ENCODE assay signal across 8 cellular contexts in genomic region chr11:66344550-66345315, GRCh38. TPM values are rescaled to one million over a fixed set of nuclear protein-coding genes. Genes with fewer than 3 reads are reported as not detected.
DNase-seq lines count a peak whose midpoint lies in the region; ATAC-seq and TF ChIP-seq lines count a peak whose summit lies in the region.

BRMS1 (minus strand) TSS chr11:66345104; CDS start chr11:66342234, 2,870 bp downstream.

- POLR2A ChIA-PET in BJ (lab: Charles Lee), result interaction anchor here (0.8 kb wide), 1 partner anchor 32 kb away, joined by 3 read pairs; no protein-coding TSS in a partner anchor
- POLR2A ChIA-PET in activated CD4-positive, alpha-beta T cell treated with anti-CD3 and anti-CD28 coated beads, Interleukin-2, amount 10 ng/mL, durations not matched to agents 7 days and 5 days (lab: Charles Lee), result no interaction called here

- TF ChIP-seq CTCF in BJ (IDR thresholded peaks at IDR 0.05; ENCODE audit: insufficient read depth, low read depth, low read length) (peak; percentile 33; the same call in 1 of the 2 replicates), coronary artery (IDR thresholded peaks at IDR 0.05) (no peak)

- peak; percentile 80 for DNase-seq in BJ (ENCODE audit: low read depth)
- DNase-seq in NCI-H69 (lab: John Stamatoyannopoulos, UW), result peak; percentile 98
- peak; percentile 99 for DNase-seq in activated CD4-positive, alpha-beta T cell treated with anti-CD3 and anti-CD28 coated beads, Interleukin-2, amount 10 ng/mL, durations not matched to agents 7 days and 5 days
- DNase-seq in coronary artery (ENCODE audit: low spot score), result peak; percentile 98
- peak; percentile 99 for DNase-seq in left kidney (ENCODE audit: low read depth, low spot score)
- DNase-seq in stimulated activated CD4-positive, alpha-beta T cell treated with anti-CD3 and anti-CD28 coated beads, Interleukin-1b, Interleukin-23, amount 100 ng/mL, for 48 hours, result peak; percentile 95

- H3K27ac Mint-ChIP-seq in activated CD4-positive, alpha-beta T cell treated with anti-CD3 and anti-CD28 coated beads, Interleukin-2, amount 10 ng/mL, durations not matched to agents 7 days and 5 days, result peak within 1 kb of the TSS; percentile 94

- ATAC-seq in GM19324 (IDR thresholded peaks at IDR 0.05; ENCODE audit: low FRiP score, unreplicated experiment) (peak; percentile 82), HG03469 (IDR thresholded peaks at IDR 0.05; ENCODE audit: unreplicated experiment) (peak; percentile 43)

- H3K4me1 Mint-ChIP-seq in activated CD4-positive, alpha-beta T cell treated with anti-CD3 and anti-CD28 coated beads, Interleukin-2, amount 10 ng/mL, durations not matched to agents 7 days and 5 days, result peaks cover 51% of the 10 kb centered on the region

- peaks cover 20% of the 10 kb centered on the region for H3K36me3 ChIP-seq in BJ (ENCODE audit: control insufficient read depth, insufficient read depth, low read length)

- no peaks in the 10 kb centered on the region for H3K27me3 ChIP-seq in BJ (ENCODE audit: control insufficient read depth, insufficient read depth, low read length)

- H3K4me3 ChIP-seq in BJ (ENCODE audit: low read depth, low read length) (peak within 1 kb of the TSS; percentile 98), coronary artery (peak within 1 kb of the TSS; percentile 100)

- no peaks in the 10 kb centered on the region for H3K9me3 Mint-ChIP-seq in activated CD4-positive, alpha-beta T cell treated with anti-CD3 and anti-CD28 coated beads, Interleukin-2, amount 10 ng/mL, durations not matched to agents 7 days and 5 days

- peak within 1 kb of the TSS; percentile 32 to 96 for H3K27ac ChIP-seq in coronary artery

- peaks cover 4% of the 10 kb centered on the region for H3K27me3 Mint-ChIP-seq in activated CD4-positive, alpha-beta T cell treated with anti-CD3 and anti-CD28 coated beads, Interleukin-2, amount 10 ng/mL, durations not matched to agents 7 days and 5 days

- CTCF ChIA-PET in BJ (lab: Yijun Ruan, JAX), result interaction anchor here (0.8 to 9.2 kb wide), 10 partner anchors 9 to 94 kb away, joined by 3 to 81 read pairs (median 4); partner anchors contain the start of genes MRPL11, RIN1 and TMEM151A
- CTCF ChIA-PET in activated CD4-positive, alpha-beta T cell treated with anti-CD3 and anti-CD28 coated beads, Interleukin-2, amount 10 ng/mL, durations not matched to agents 7 days and 5 days (lab: Charles Lee), result interaction anchor here (0.6 to 2.3 kb wide), 7 partner anchors 10 to 63 kb away, joined by 3 to 10 read pairs (median 5); partner anchors contain the start of gene RIN1

- H3K4me3 Mint-ChIP-seq in activated CD4-positive, alpha-beta T cell treated with anti-CD3 and anti-CD28 coated beads, Interleukin-2, amount 10 ng/mL, durations not matched to agents 7 days and 5 days, result peak within 1 kb of the TSS; percentile 97

- H3K36me3 Mint-ChIP-seq in activated CD4-positive, alpha-beta T cell treated with anti-CD3 and anti-CD28 coated beads, Interleukin-2, amount 10 ng/mL, durations not matched to agents 7 days and 5 days (ENCODE audit: low read depth), result peaks cover 18% of the 10 kb centered on the region

RNA-seq across cellular contexts. Expression of gene BRMS1, which starts in this region (rescaled TPM):
- polyA plus RNA-seq in BJ (2011; rRNA removed), result 36.7 and 46.3 TPM in 2 replicates
- polyA minus RNA-seq in BJ (2011; rRNA and poly(A)+ RNA removed), result 8.2 and 9.1 TPM in 2 replicates
- total RNA-seq in activated CD4-positive, alpha-beta T cell treated with anti-CD3 and anti-CD28 coated beads, Interleukin-2, amount 10 ng/mL, durations not matched to agents 7 days and 5 days, result 10 to 100 TPM; 47.4 to 48.0 TPM

Comparison
In these comparisons a context has a peak if more than half of its experiments do, and no peak if none do; other contexts are left out.
1. Peak in every context shown above with its lines: DNase-seq, ATAC-seq, H3K4me3 ChIP-seq and H3K27ac ChIP-seq.